In genomic region chr19:2003901-2004300, GRCh38 we compare ENCODE assay signal across 2 cellular contexts.
A peak's percentile ranks its signal among the peaks of the same experiment; 100 is the strongest.
TF ChIP-seq lines count a peak whose summit lies in the region.

No MANE protein-coding gene starts in this region.

TF ChIP-seq in GM23338, 12 proteins besides CTCF, POLR2A, EP300 and RAD21:
- TF ChIP-seq, protein P1, sequence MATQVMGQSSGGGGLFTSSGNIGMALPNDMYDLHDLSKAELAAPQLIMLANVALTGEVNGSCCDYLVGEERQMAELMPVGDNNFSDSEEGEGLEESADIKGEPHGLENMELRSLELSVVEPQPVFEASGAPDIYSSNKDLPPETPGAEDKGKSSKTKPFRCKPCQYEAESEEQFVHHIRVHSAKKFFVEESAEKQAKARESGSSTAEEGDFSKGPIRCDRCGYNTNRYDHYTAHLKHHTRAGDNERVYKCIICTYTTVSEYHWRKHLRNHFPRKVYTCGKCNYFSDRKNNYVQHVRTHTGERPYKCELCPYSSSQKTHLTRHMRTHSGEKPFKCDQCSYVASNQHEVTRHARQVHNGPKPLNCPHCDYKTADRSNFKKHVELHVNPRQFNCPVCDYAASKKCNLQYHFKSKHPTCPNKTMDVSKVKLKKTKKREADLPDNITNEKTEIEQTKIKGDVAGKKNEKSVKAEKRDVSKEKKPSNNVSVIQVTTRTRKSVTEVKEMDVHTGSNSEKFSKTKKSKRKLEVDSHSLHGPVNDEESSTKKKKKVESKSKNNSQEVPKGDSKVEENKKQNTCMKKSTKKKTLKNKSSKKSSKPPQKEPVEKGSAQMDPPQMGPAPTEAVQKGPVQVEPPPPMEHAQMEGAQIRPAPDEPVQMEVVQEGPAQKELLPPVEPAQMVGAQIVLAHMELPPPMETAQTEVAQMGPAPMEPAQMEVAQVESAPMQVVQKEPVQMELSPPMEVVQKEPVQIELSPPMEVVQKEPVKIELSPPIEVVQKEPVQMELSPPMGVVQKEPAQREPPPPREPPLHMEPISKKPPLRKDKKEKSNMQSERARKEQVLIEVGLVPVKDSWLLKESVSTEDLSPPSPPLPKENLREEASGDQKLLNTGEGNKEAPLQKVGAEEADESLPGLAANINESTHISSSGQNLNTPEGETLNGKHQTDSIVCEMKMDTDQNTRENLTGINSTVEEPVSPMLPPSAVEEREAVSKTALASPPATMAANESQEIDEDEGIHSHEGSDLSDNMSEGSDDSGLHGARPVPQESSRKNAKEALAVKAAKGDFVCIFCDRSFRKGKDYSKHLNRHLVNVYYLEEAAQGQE (IDR thresholded peaks at IDR 0.05; ENCODE audit: unreplicated experiment) = no peak
- TF ChIP-seq ZNF462 (CRISPR knock-in tag; IDR thresholded peaks at IDR 0.05) = no peak
- TF ChIP-seq EZH2phosphoT487 (IDR thresholded peaks at IDR 0.05; ENCODE audit: unreplicated experiment) = no peak
- TF ChIP-seq STAT1 (IDR thresholded peaks at IDR 0.05; ENCODE audit: unreplicated experiment) = no peak
- no peak for TF ChIP-seq ZNF331 (CRISPR knock-in tag; IDR thresholded peaks at IDR 0.05; ENCODE audit: low read depth)
- TF ChIP-seq CREB1 (CRISPR knock-in tag; IDR thresholded peaks at IDR 0.05; ENCODE audit: low read depth) = no peak
- TF ChIP-seq, protein P2, sequence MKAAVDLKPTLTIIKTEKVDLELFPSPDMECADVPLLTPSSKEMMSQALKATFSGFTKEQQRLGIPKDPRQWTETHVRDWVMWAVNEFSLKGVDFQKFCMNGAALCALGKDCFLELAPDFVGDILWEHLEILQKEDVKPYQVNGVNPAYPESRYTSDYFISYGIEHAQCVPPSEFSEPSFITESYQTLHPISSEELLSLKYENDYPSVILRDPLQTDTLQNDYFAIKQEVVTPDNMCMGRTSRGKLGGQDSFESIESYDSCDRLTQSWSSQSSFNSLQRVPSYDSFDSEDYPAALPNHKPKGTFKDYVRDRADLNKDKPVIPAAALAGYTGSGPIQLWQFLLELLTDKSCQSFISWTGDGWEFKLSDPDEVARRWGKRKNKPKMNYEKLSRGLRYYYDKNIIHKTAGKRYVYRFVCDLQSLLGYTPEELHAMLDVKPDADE (IDR thresholded peaks at IDR 0.05) = no peak
- no peak for TF ChIP-seq ZNF114 (CRISPR knock-in tag; IDR thresholded peaks at IDR 0.05)
- TF ChIP-seq JUNB (IDR thresholded peaks at IDR 0.05; ENCODE audit: unreplicated experiment) = no peak
- TF ChIP-seq EZH2 (IDR thresholded peaks at IDR 0.05; ENCODE audit: low read depth, unreplicated experiment) = no peak
- TF ChIP-seq NANOG (IDR thresholded peaks at IDR 0.05; ENCODE audit: borderline replicate concordance) = no peak
- TF ChIP-seq POLR2AphosphoS5 (IDR thresholded peaks at IDR 0.05; ENCODE audit: low read depth) = no peak
TF ChIP-seq in GM23338: peak in this region for 0.

TF ChIP-seq in K562, 482 proteins besides CTCF, POLR2A, EP300 and RAD21:
- TF ChIP-seq, protein P3, sequence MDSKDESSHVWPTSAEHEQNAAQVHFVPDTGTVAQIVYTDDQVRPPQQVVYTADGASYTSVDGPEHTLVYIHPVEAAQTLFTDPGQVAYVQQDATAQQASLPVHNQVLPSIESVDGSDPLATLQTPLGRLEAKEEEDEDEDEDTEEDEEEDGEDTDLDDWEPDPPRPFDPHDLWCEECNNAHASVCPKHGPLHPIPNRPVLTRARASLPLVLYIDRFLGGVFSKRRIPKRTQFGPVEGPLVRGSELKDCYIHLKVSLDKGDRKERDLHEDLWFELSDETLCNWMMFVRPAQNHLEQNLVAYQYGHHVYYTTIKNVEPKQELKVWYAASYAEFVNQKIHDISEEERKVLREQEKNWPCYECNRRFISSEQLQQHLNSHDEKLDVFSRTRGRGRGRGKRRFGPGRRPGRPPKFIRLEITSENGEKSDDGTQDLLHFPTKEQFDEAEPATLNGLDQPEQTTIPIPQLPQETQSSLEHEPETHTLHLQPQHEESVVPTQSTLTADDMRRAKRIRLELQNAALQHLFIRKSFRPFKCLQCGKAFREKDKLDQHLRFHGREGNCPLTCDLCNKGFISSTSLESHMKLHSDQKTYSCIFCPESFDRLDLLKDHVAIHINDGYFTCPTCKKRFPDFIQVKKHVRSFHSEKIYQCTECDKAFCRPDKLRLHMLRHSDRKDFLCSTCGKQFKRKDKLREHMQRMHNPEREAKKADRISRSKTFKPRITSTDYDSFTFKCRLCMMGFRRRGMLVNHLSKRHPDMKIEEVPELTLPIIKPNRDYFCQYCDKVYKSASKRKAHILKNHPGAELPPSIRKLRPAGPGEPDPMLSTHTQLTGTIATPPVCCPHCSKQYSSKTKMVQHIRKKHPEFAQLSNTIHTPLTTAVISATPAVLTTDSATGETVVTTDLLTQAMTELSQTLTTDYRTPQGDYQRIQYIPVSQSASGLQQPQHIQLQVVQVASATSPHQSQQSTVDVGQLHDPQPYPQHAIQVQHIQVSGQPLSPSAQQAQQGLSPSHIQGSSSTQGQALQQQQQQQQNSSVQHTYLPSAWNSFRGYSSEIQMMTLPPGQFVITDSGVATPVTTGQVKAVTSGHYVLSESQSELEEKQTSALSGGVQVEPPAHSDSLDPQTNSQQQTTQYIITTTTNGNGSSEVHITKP (IDR thresholded peaks at IDR 0.05; ENCODE audit: partially characterized antibody) = peak; percentile 71
- TF ChIP-seq NR2C1 (IDR thresholded peaks at IDR 0.05) (no peak), NR2C1 (tag; IDR thresholded peaks at IDR 0.05) (no peak)
TF ChIP-seq in K562: peak in this region for 1.
